8 cellular contexts compared by ENCODE assay signal in genomic region chr12:109879332-109880048, GRCh38. TPM values are rescaled to one million over a fixed set of nuclear protein-coding genes. Genes with fewer than 3 reads are reported as not detected.
DNase-seq lines count a peak whose midpoint lies in the region; ATAC-seq and TF ChIP-seq lines count a peak whose summit lies in the region.

No MANE protein-coding gene starts in this region.

- H3K9ac ChIP-seq in ES-I3 (ENCODE audit: low read depth, low read length) = peak overlapping the region; percentile 77

- intact Hi-C loops in Panc1 (cut with micrococcal nuclease; ENCODE audit: unreplicated experiment) = no loop called here

- H3K4me3 ChIP-seq in Panc1 (ENCODE audit: low read depth in 2 of 2, low read length in 2 of 2) (peak overlapping the region; percentile 50 to 90), epithelial cell of proximal tubule (ENCODE audit: low read depth, low read length) (peak overlapping the region; percentile 69), osteoblast (ENCODE audit: insufficient read depth, low read length) (peak overlapping the region; percentile 93)

- TSS peak; percentile 76 for BruUV-seq in Panc1 (replicated peaks; lab: Mats Ljungman, UMichigan)

- H2AFZ ChIP-seq in osteoblast (ENCODE audit: low read length) = peak overlapping the region; percentile 92

- H3K27ac ChIP-seq in Panc1 (ENCODE audit: low read length) (peak overlapping the region; percentile 21), osteoblast (ENCODE audit: low read depth, low read length) (peak overlapping the region; percentile 69)

- peaks cover 28% of the 10 kb centered on the region; the same call in 1 of the 2 replicates for H3K4me1 ChIP-seq in ES-I3 (ENCODE audit: insufficient read depth, low read length)
- H3K4me1 ChIP-seq in Panc1 (ENCODE audit: control insufficient read depth, insufficient read depth, low read length) = peaks cover 14% of the 10 kb centered on the region
- peaks cover 21% of the 10 kb centered on the region for H3K4me1 ChIP-seq in osteoblast (ENCODE audit: insufficient read depth, low read length)

- in situ Hi-C loops in Panc1 (cut with HindIII; ENCODE audit: low pct_unique_long_range_greater_than_20kb, low sequenced_read_pairs) = no loop called here

- peaks cover 57% of the 10 kb centered on the region for H3K79me2 ChIP-seq in osteoblast (ENCODE audit: insufficient read depth, low read length)

- peaks cover 25% of the 10 kb centered on the region for H4K20me1 ChIP-seq in osteoblast (ENCODE audit: insufficient read depth, low read length)

- no peaks in the 10 kb centered on the region for H3K27me3 ChIP-seq in Panc1 (ENCODE audit: control insufficient read depth, insufficient read depth, low read length)
- no peaks in the 10 kb centered on the region for H3K27me3 ChIP-seq in osteoblast (ENCODE audit: insufficient read depth, low read length)

- ATAC-seq in Panc1 (no peak), HG03280 (IDR thresholded peaks at IDR 0.05; ENCODE audit: unreplicated experiment) (no peak), HG02571 (IDR thresholded peaks at IDR 0.05; ENCODE audit: unreplicated experiment) (no peak), HG03039 (IDR thresholded peaks at IDR 0.05; ENCODE audit: unreplicated experiment) (no peak), HG02973 (IDR thresholded peaks at IDR 0.05; ENCODE audit: unreplicated experiment) (no peak)

- no peaks in the 10 kb centered on the region for H3K9me3 ChIP-seq in ES-I3 (ENCODE audit: control insufficient read depth, insufficient read depth, low read length)
- H3K9me3 ChIP-seq in Panc1 (ENCODE audit: control insufficient read depth, insufficient read depth, low read depth, low read length) = no peaks in the 10 kb centered on the region
- H3K9me3 ChIP-seq in osteoblast (ENCODE audit: low read depth, low read length) = no peaks in the 10 kb centered on the region

- TF ChIP-seq CTCF in Panc1 (IDR thresholded peaks at IDR 0.05) (no peak), epithelial cell of proximal tubule (conservative IDR thresholded peaks at IDR 0.05; ENCODE audit: low read depth, low read length) (no peak), osteoblast (IDR thresholded peaks at IDR 0.05; ENCODE audit: extremely low read depth, low read depth, low read length) (no peak)

- POLR2A ChIA-PET in Panc1 (lab: Charles Lee) = no interaction called here

- peak overlapping the region; percentile 94 for H3K4me2 ChIP-seq in osteoblast (ENCODE audit: insufficient read depth, low read length)

- no peaks in the 10 kb centered on the region for H3K36me3 ChIP-seq in ES-I3 (ENCODE audit: insufficient read depth, low read length)
- no peaks in the 10 kb centered on the region for H3K36me3 ChIP-seq in Panc1 (ENCODE audit: control insufficient read depth, insufficient read depth, low read length)
- no peaks in the 10 kb centered on the region for H3K36me3 ChIP-seq in osteoblast (ENCODE audit: insufficient read depth, low read length)

- DNase-seq in Panc1 (ENCODE audit: low read depth, low spot score) (no peak), epithelial cell of proximal tubule (ENCODE audit: low read depth) (no peak), osteoblast (ENCODE audit: insufficient read length, low spot score, missing footprints) (peak; percentile 85)

- CTCF ChIA-PET in Panc1 (lab: Charles Lee) = no interaction called here

RNA-seq across cellular contexts. Expression of gene GLTP, which starts 0.9 kb away (rescaled TPM):
- 24.8 TPM for total RNA-seq in Panc1 (2021; ENCODE audit: unreplicated experiment)
- polyA plus RNA-seq in Panc1 (2012; ENCODE audit: insufficient read length) = 47.2 TPM
- total RNA-seq in epithelial cell of proximal tubule = 35.1 and 43.5 TPM in 2 replicates
- total RNA-seq in osteoblast = 50.3 and 50.7 TPM in 2 replicates

RNA-seq across cellular contexts. Expression of gene TCHP, which starts 20.6 kb away (rescaled TPM):
- total RNA-seq in Panc1 (2021; ENCODE audit: unreplicated experiment) (25.0 TPM), epithelial cell of proximal tubule (20.0 and 37.5 TPM in 2 replicates), osteoblast (7.7 and 8.7 TPM in 2 replicates)
- 31.1 TPM for polyA plus RNA-seq in Panc1 (2012; ENCODE audit: insufficient read length)

RNA-seq across cellular contexts. Expression of gene TRPV4, which starts 46.3 kb away (rescaled TPM):
- total RNA-seq in Panc1 (2021; ENCODE audit: unreplicated experiment) (0.44 TPM), epithelial cell of proximal tubule (1.4 and 2.2 TPM in 2 replicates), osteoblast (3.2 and 5.8 TPM in 2 replicates)
- polyA plus RNA-seq in Panc1 (2012; ENCODE audit: insufficient read length) = 0.58 TPM
